8 cellular contexts compared by ENCODE assay signal in genomic region chr16:56606688-56607618, GRCh38. TPM values are rescaled to one million over a fixed set of nuclear protein-coding genes. Genes with fewer than 3 reads are reported as not detected.
DNase-seq lines count a peak whose midpoint lies in the region; ATAC-seq and TF ChIP-seq lines count a peak whose summit lies in the region.

No MANE protein-coding gene starts in this region.

- H2AFZ ChIP-seq in SK-N-SH (ENCODE audit: low read depth) = peak overlapping the region; percentile 43

- peak; percentile 92 for DNase-seq in GM03348 (ENCODE audit: low spot score)
- no peak for DNase-seq in SK-N-SH
- peak; percentile 95 for DNase-seq in epithelial cell of proximal tubule (ENCODE audit: low read depth)
- no peak for DNase-seq in naive B cell
- no peak for DNase-seq in NK-92 (lab: John Stamatoyannopoulos, UW; ENCODE audit: unreplicated experiment)
- no peak for DNase-seq in RPMI8226

- H3K9me2 ChIP-seq in SK-N-SH = no peaks in the 10 kb centered on the region

- peaks cover 33 to 46% (median 43%) of the 10 kb centered on the region in 3 donors for H3K4me1 Mint-ChIP-seq in naive B cell

- H3K4me1 ChIP-seq in SK-N-SH (ENCODE audit: control insufficient read depth in 1 of 2, insufficient read depth in 2 of 2, low read depth in 1 of 2, low read length in 1 of 2) = peaks cover 35 to 46% of the 10 kb centered on the region in 2 experiments; a peak in 3 of 4 replicates

- H3K4me3 ChIP-seq in SK-N-SH (ENCODE audit: low read depth in 2 of 2, low read length in 1 of 2) = no peak overlapping the region
- peak overlapping the region; percentile 73 for H3K4me3 ChIP-seq in epithelial cell of proximal tubule (ENCODE audit: low read depth, low read length)

- H3K27ac ChIP-seq in SK-N-SH (ENCODE audit: low read depth in 2 of 2, low read length in 1 of 2) = peak overlapping the region; percentile 86 to 96

- H3K79me2 ChIP-seq in SK-N-SH (ENCODE audit: insufficient read depth) = peaks cover 30% of the 10 kb centered on the region

- POLR2A ChIA-PET in SK-N-SH (lab: Yijun Ruan, JAX) = no interaction called here

- H3K4me3 Mint-ChIP-seq in naive B cell = peak overlapping the region in 6 of 8 donors; percentile 22 to 92 (median 76)

- peak overlapping the region; percentile 90 for H3K9ac ChIP-seq in SK-N-SH

- H4K20me1 ChIP-seq in SK-N-SH (ENCODE audit: insufficient read depth) = no peaks in the 10 kb centered on the region; the same call in 1 of the 2 replicates

- ATAC-seq in naive B cell (ENCODE audit: low read depth in 2 of 2) (no peak), HG03097 (IDR thresholded peaks at IDR 0.05; ENCODE audit: low FRiP score, unreplicated experiment) (no peak), HG02678 (IDR thresholded peaks at IDR 0.05; ENCODE audit: unreplicated experiment) (no peak)

- TF ChIP-seq RAD21 in SK-N-SH (IDR thresholded peaks at IDR 0.05; ENCODE audit: low read length) = no peak

- 34% methylated on average over 18 of the region's 21 CpGs for WGBS in SK-N-SH (ENCODE audit: low lambda C conversion rate)

- H3K36me3 Mint-ChIP-seq in naive B cell = no peaks in the 10 kb centered on the region

- H3K9me3 ChIP-seq in SK-N-SH = no peaks in the 10 kb centered on the region

- peaks cover 54% of the 10 kb centered on the region for H3F3A ChIP-seq in SK-N-SH (replicated peaks; ENCODE audit: insufficient read depth)

- CTCF ChIA-PET in SK-N-SH (lab: Yijun Ruan, JAX) = interaction anchor here (1.2 to 8.2 kb wide), 2 partner anchors 43 to 95 kb away, joined by 3 to 138 read pairs; no protein-coding TSS in a partner anchor

- TF ChIP-seq EP300 in SK-N-SH (IDR thresholded peaks at IDR 0.05; ENCODE audit: borderline replicate concordance in 1 of 2, low read depth in 1 of 2, low read length in 1 of 2) = peak in 1 of 2 experiments; percentile 67; a peak in 1 of 4 replicates

- no peak for TF ChIP-seq CTCF in SK-N-SH (IDR thresholded peaks at IDR 0.05)
- TF ChIP-seq CTCF in epithelial cell of proximal tubule (conservative IDR thresholded peaks at IDR 0.05; ENCODE audit: low read depth, low read length) = no peak

- no peaks in the 10 kb centered on the region for H3K36me3 ChIP-seq in SK-N-SH (replicated peaks in 1 of 2; ENCODE audit: control insufficient read depth in 1 of 2, insufficient read depth in 2 of 2, low read length in 1 of 2)

- H3K27ac Mint-ChIP-seq in naive B cell = peak overlapping the region in 2 of 6 donors; percentile 23 to 65

- peak overlapping the region; percentile 88 for H3K4me2 ChIP-seq in SK-N-SH

- peaks cover 3 to 10% (median 8%) of the 10 kb centered on the region in 3 donors for H3K27me3 Mint-ChIP-seq in naive B cell

- peaks cover 0 to 3% (median 0%) of the 10 kb centered on the region in 7 donors for H3K9me3 Mint-ChIP-seq in naive B cell

- no peaks in the 10 kb centered on the region for H3K27me3 ChIP-seq in SK-N-SH (ENCODE audit: insufficient read depth)

TF ChIP-seq in SK-N-SH, 30 proteins besides CTCF, POLR2A, EP300 and RAD21:
- TF ChIP-seq FOSL2 (IDR thresholded peaks at IDR 0.05; ENCODE audit: borderline replicate concordance, low read depth) = peak; percentile 56
- TF ChIP-seq PBX3 (IDR thresholded peaks at IDR 0.05) = peak; percentile 55
- TF ChIP-seq ELF1 (IDR thresholded peaks at IDR 0.05) = peak; percentile 59; the same call in 1 of the 2 replicates
- TF ChIP-seq SIN3A (IDR thresholded peaks at IDR 0.05; ENCODE audit: borderline replicate concordance, low read depth, low read length) = peak; percentile 67; the same call in 1 of the 2 replicates
- peak; percentile 80 for TF ChIP-seq TCF12 (IDR thresholded peaks at IDR 0.05)
- no peak; the same call in 1 of the 2 replicates for TF ChIP-seq MEF2A (IDR thresholded peaks at IDR 0.05; ENCODE audit: borderline replicate concordance, low read depth)
- TF ChIP-seq POLR2AphosphoS5 (IDR thresholded peaks at IDR 0.05; ENCODE audit: low read depth, low read length) = peak; percentile 52; the same call in 1 of the 2 replicates
- TF ChIP-seq REST (IDR thresholded peaks at IDR 0.05; ENCODE audit: low read depth, low read length) = peak; percentile 69
- TF ChIP-seq TEAD4 (IDR thresholded peaks at IDR 0.05; ENCODE audit: borderline replicate concordance, insufficient read depth) = peak; percentile 67; the same call in 1 of the 2 replicates
- peak; percentile 81 for TF ChIP-seq NFIC (IDR thresholded peaks at IDR 0.05; ENCODE audit: borderline replicate concordance)
- no peak for TF ChIP-seq FOXM1 (IDR thresholded peaks at IDR 0.05; ENCODE audit: low read depth)
- TF ChIP-seq RXRA (IDR thresholded peaks at IDR 0.05; ENCODE audit: borderline replicate concordance, low read depth) = peak; percentile 48; the same call in 1 of the 2 replicates
- TF ChIP-seq GABPA (IDR thresholded peaks at IDR 0.05; ENCODE audit: low read depth) = peak; percentile 49
- TF ChIP-seq TAF1 (IDR thresholded peaks at IDR 0.05; ENCODE audit: borderline replicate concordance, low read depth, low read length) = peak; percentile 66; the same call in 1 of the 2 replicates
- no peak for TF ChIP-seq NRF1 (IDR thresholded peaks at IDR 0.05; ENCODE audit: low read depth, low read length)
- peak; percentile 96 for TF ChIP-seq MAX (IDR thresholded peaks at IDR 0.05; ENCODE audit: low read depth)
- TF ChIP-seq EZH2phosphoT487 (IDR thresholded peaks at IDR 0.05; ENCODE audit: borderline replicate concordance, low read depth) = no peak

RNA-seq across cellular contexts. Expression of gene MT2A, which starts 1.4 kb away (rescaled TPM):
- 79.9 and 133 TPM in 2 replicates for polyA plus RNA-seq in SK-N-SH (2012; rRNA removed)
- polyA plus RNA-seq in SK-N-SH (2012; cell fraction: cytosol; rRNA removed) = 69.0 and 90.2 TPM in 2 replicates
- 67.8 and 133 TPM in 2 replicates for polyA plus RNA-seq in SK-N-SH (2012; cell fraction: nucleus; rRNA removed)
- 1,146 and 1,559 TPM in 2 replicates for total RNA-seq in epithelial cell of proximal tubule
- polyA plus RNA-seq in naive B cell (ENCODE audit: low read depth in 6 of 6) = 10 to 100 TPM in 5 of 6 donors, 1 to 10 TPM in 1; 8.6 to 18.6 (median 11.2) TPM

RNA-seq across cellular contexts. Expression of gene MT3, which starts 17.6 kb away (rescaled TPM):
- 0.43 TPM in 1 of 2 replicates, not detected in the other for polyA plus RNA-seq in SK-N-SH (2012; rRNA removed)
- polyA plus RNA-seq in SK-N-SH (2012; cell fraction: cytosol; rRNA removed) = 0.08 and 0.12 TPM in 2 replicates
- 0.22 TPM in 1 of 2 replicates, not detected in the other for polyA plus RNA-seq in SK-N-SH (2012; cell fraction: nucleus; rRNA removed)
- total RNA-seq in epithelial cell of proximal tubule = 1.0 and 5.1 TPM in 2 replicates
- polyA plus RNA-seq in naive B cell (ENCODE audit: low read depth in 6 of 6) = not detected

RNA-seq across cellular contexts. Expression of gene MT1E, which starts 18.6 kb away (rescaled TPM):
- polyA plus RNA-seq in SK-N-SH (2012; rRNA removed) (106 and 205 TPM in 2 replicates), naive B cell (ENCODE audit: low read depth in 6 of 6) (not detected)
- 94.6 and 121 TPM in 2 replicates for polyA plus RNA-seq in SK-N-SH (2012; cell fraction: cytosol; rRNA removed)
- polyA plus RNA-seq in SK-N-SH (2012; cell fraction: nucleus; rRNA removed) = 52.0 and 151 TPM in 2 replicates
- 724 and 1,203 TPM in 2 replicates for total RNA-seq in epithelial cell of proximal tubule

RNA-seq across cellular contexts. Expression of gene MT1M, which starts 25.5 kb away (rescaled TPM):
- polyA plus RNA-seq in SK-N-SH (2012; rRNA removed) = 0.45 and 1.3 TPM in 2 replicates
- polyA plus RNA-seq in SK-N-SH (2012; cell fraction: cytosol; rRNA removed) = 0.49 and 0.51 TPM in 2 replicates
- polyA plus RNA-seq in SK-N-SH (2012; cell fraction: nucleus; rRNA removed) = 0.15 TPM in 2 replicates
- total RNA-seq in epithelial cell of proximal tubule = 19.1 and 124 TPM in 2 replicates
- polyA plus RNA-seq in naive B cell (ENCODE audit: low read depth in 6 of 6) = not detected

RNA-seq across cellular contexts. Expression of gene MT1A, which starts 31.5 kb away (rescaled TPM):
- 3.5 and 5.4 TPM in 2 replicates for polyA plus RNA-seq in SK-N-SH (2012; rRNA removed)
- polyA plus RNA-seq in SK-N-SH (2012; cell fraction: cytosol; rRNA removed) = 1.4 and 3.6 TPM in 2 replicates
- polyA plus RNA-seq in SK-N-SH (2012; cell fraction: nucleus; rRNA removed) = 0.64 and 1.3 TPM in 2 replicates
- total RNA-seq in epithelial cell of proximal tubule = 26.0 and 62.4 TPM in 2 replicates
- polyA plus RNA-seq in naive B cell (ENCODE audit: low read depth in 6 of 6) = not detected

Comparison
In these comparisons a context has a peak if more than half of its experiments do, and no peak if none do; other contexts are left out.
1. DNase-seq: peak in GM03348 (single experiment) and epithelial cell of proximal tubule (single experiment); none in SK-N-SH (single experiment), naive B cell (single experiment), NK-92 (single experiment) and RPMI8226 (single experiment).
2. RNA of gene MT1E, which starts 18.6 kb away (polyA plus RNA-seq): 52.0 to 205 TPM in SK-N-SH; not detected in naive B cell; every median in the first group is over 10 times any median in the second.